Comparison of ENCODE assay signal across 8 cellular contexts in the genomic region with DNA sequence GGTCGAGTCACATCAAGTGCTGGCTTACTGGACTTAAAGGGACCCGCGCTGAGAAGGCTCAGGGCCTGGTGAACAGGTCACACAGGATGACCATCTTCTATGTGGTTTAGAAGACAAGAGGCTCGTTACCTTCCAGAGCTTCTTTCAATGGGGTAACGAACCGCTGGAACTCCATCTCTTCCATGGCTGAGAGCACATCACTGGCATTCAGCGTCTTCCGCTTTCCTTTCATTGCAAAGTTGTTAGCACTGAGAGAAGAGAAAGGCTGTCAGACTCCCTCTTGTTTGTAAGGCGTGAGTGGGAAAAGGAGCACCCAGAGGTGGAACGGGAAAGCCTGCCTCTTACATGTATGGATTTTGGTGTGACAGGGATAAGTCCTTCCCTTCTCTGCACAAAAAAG. TPM values are rescaled to one million over a fixed set of nuclear protein-coding genes. Genes with fewer than 3 reads are reported as not detected.
DNase-seq lines count a peak whose midpoint lies in the region; ATAC-seq, FAIRE-seq and TF ChIP-seq lines count a peak whose summit lies in the region.

No MANE protein-coding gene starts in this region.

- no peak overlapping the region for H2BK15ac ChIP-seq in mesenchymal stem cell (ENCODE audit: low read depth, poor library complexity, severe bottlenecking)

- H2BK120ac ChIP-seq in mesenchymal stem cell (ENCODE audit: low read depth, low read length): no peak overlapping the region

- ATAC-seq in left cardiac atrium (no peak), body of pancreas (no peak), aorta (ENCODE audit: low FRiP score) (no peak), GM18907 (IDR thresholded peaks at IDR 0.05; ENCODE audit: unreplicated experiment) (no peak)

- H3K4me3 ChIP-seq in left ventricle myocardium inferior: peak overlapping the region; percentile 94
- H3K4me3 ChIP-seq in body of pancreas: peak overlapping the region; percentile 53 to 71
- H3K4me3 ChIP-seq in mesenchymal stem cell (ENCODE audit: insufficient read depth in 1 of 2, low read depth in 1 of 2, low read length in 2 of 2): peak overlapping the region; percentile 69 to 98
- peak overlapping the region; percentile 19 to 43 for H3K4me3 ChIP-seq in aorta (ENCODE audit: low read length in 2 of 2)

- H3K27ac ChIP-seq in left ventricle myocardium inferior (replicated peaks): peak overlapping the region; percentile 96
- peak overlapping the region in 3 of 4 donors; percentile 93 to 98 (median 95) for H3K27ac ChIP-seq in body of pancreas
- peak overlapping the region; percentile 100 for H3K27ac ChIP-seq in mesenchymal stem cell (ENCODE audit: low read length, poor library complexity, severe bottlenecking)
- H3K27ac ChIP-seq in aorta (ENCODE audit: low read depth in 1 of 2, low read length in 2 of 2): peak overlapping the region in 1 of 2 donors; percentile 72

- peaks cover 12% of the 10 kb centered on the region for H3K79me1 ChIP-seq in mesenchymal stem cell (replicated peaks; ENCODE audit: low read length, poor library complexity, severe bottlenecking)

- no peak overlapping the region for H2BK5ac ChIP-seq in mesenchymal stem cell (ENCODE audit: low read depth, low read length, poor library complexity, severe bottlenecking)

- H3K4ac ChIP-seq in mesenchymal stem cell (ENCODE audit: low read depth in 1 of 2, low read length in 2 of 2): no peak overlapping the region

- H3K9ac ChIP-seq in mesenchymal stem cell (ENCODE audit: low read length): peak overlapping the region; percentile 99

- no peak overlapping the region for H2BK12ac ChIP-seq in mesenchymal stem cell (ENCODE audit: low read length in 2 of 2)

- H4K8ac ChIP-seq in mesenchymal stem cell (ENCODE audit: low read length): no peak overlapping the region

- H3K9me3 ChIP-seq in left ventricle myocardium inferior (replicated peaks) (no peaks in the 10 kb centered on the region), body of pancreas (no peaks in the 10 kb centered on the region), mesenchymal stem cell (ENCODE audit: control insufficient read depth, low read length) (no peaks in the 10 kb centered on the region), aorta (ENCODE audit: control insufficient read depth, low read length) (no peaks in the 10 kb centered on the region)

- no peak overlapping the region for H2AK5ac ChIP-seq in mesenchymal stem cell (ENCODE audit: low read length, severe bottlenecking)

- no peak for TF ChIP-seq POLR2A in body of pancreas (IDR thresholded peaks at IDR 0.05)

- 28 to 29% methylated on average over 10 of the region's 10 CpGs for WGBS in body of pancreas, 2 donors
- 65% methylated on average over 10 of the region's 10 CpGs for WGBS in mesenchymal stem cell
- 43 to 47% methylated on average over 10 of the region's 10 CpGs for WGBS in aorta, 2 donors

- H3K4me2 ChIP-seq in mesenchymal stem cell (ENCODE audit: low read length, poor library complexity, severe bottlenecking): peak overlapping the region; percentile 87

- no peaks in the 10 kb centered on the region for H3K27me3 ChIP-seq in left ventricle myocardium inferior (ENCODE audit: low read depth)
- no peaks in the 10 kb centered on the region for H3K27me3 ChIP-seq in body of pancreas
- H3K27me3 ChIP-seq in mesenchymal stem cell (ENCODE audit: control insufficient read depth in 1 of 2, insufficient read depth in 1 of 2, low read length in 2 of 2): no peaks in the 10 kb centered on the region
- H3K27me3 ChIP-seq in aorta (ENCODE audit: control insufficient read depth in 1 of 2, insufficient read depth in 2 of 2, low read length in 1 of 2): no peaks in the 10 kb centered on the region

- peaks cover 38% of the 10 kb centered on the region for H3K4me1 ChIP-seq in left ventricle myocardium inferior
- peaks cover 23% of the 10 kb centered on the region for H3K4me1 ChIP-seq in body of pancreas
- peaks cover 7% of the 10 kb centered on the region for H3K4me1 ChIP-seq in mesenchymal stem cell (ENCODE audit: control insufficient read depth, insufficient read depth, low read depth, low read length)
- H3K4me1 ChIP-seq in aorta (ENCODE audit: control insufficient read depth in 1 of 2, insufficient read depth in 2 of 2, low read length in 2 of 2): no peaks in the 10 kb centered on the region

- TF ChIP-seq CTCF in left ventricle myocardium inferior (IDR thresholded peaks at IDR 0.05; ENCODE audit: borderline replicate concordance) (no peak), body of pancreas (IDR thresholded peaks at IDR 0.05) (no peak)

- no peak for FAIRE-seq in RCC 7860 (lab: Jason Lieb, UNC)

- no peak overlapping the region for H3K23ac ChIP-seq in mesenchymal stem cell (ENCODE audit: low read length in 2 of 2)

- intact Hi-C loops in left ventricle myocardium inferior (cut with micrococcal nuclease): no loop called here
- intact Hi-C loops in left cardiac atrium (cut with DNase I): loop anchor here in 1 of 2 donors (10.0 kb wide), 1 partner anchor 135 kb away; a partner anchor contains a TSS
- intact Hi-C loops in body of pancreas (cut with DNase I): loop anchor here (5.0 kb wide), 2 partner anchors 37 to 97 kb away; no protein-coding TSS in a partner anchor
- intact Hi-C loops in aorta (cut with DNase I): loop anchor here in 1 of 2 donors (10.0 kb wide), 1 partner anchor 135 kb away; a partner anchor contains a TSS

- H3K14ac ChIP-seq in mesenchymal stem cell (ENCODE audit: low read length in 2 of 2): no peak overlapping the region

- H3K36me3 ChIP-seq in left ventricle myocardium inferior (peaks cover 19% of the 10 kb centered on the region), body of pancreas (replicated peaks in 1 of 2; ENCODE audit: insufficient read depth in 1 of 2, low read depth in 2 of 2) (no peaks in the 10 kb centered on the region), mesenchymal stem cell (ENCODE audit: control insufficient read depth in 1 of 2, insufficient read depth in 2 of 2, low read depth in 1 of 2, low read length in 2 of 2) (peaks cover 11 to 20% of the 10 kb centered on the region in 2 experiments), aorta (ENCODE audit: control insufficient read depth in 1 of 2, insufficient read depth in 2 of 2, low read length in 1 of 2) (no peaks in the 10 kb centered on the region)

- DNase-seq in left ventricle myocardium inferior (no peak), left cardiac atrium (no peak), body of pancreas (no peak), mesenchymal stem cell (no peak), aorta (peak in 1 of 2 donors; percentile 48), AML-193 (lab: John Stamatoyannopoulos, UW) (no peak), RCC 7860 (ENCODE audit: low spot score) (no peak)

- no peak overlapping the region for H4K91ac ChIP-seq in mesenchymal stem cell (ENCODE audit: low read length)

- H2AFZ ChIP-seq in mesenchymal stem cell (ENCODE audit: low read depth, low read length): peak overlapping the region; percentile 49

- no peak overlapping the region for H3K18ac ChIP-seq in mesenchymal stem cell (ENCODE audit: low read depth in 1 of 2, low read length in 2 of 2)

RNA-seq across cellular contexts. Expression of a gene that starts 1.0 kb away (rescaled TPM):
- total RNA-seq in left ventricle myocardium inferior (22.5 TPM), left cardiac atrium (10 to 100 TPM; 21.9 to 22.9 TPM), body of pancreas (10 to 100 TPM; 13.8 to 17.6 TPM), aorta (10 to 100 TPM; 23.1 to 25.2 TPM)
- polyA plus RNA-seq in mesenchymal stem cell (2013, experiment 1 of 2): 36.6 TPM
- 36.2 TPM for polyA plus RNA-seq in mesenchymal stem cell (2013, experiment 2 of 2)
- 10 to 100 TPM; 26.1 to 35.2 TPM for polyA plus RNA-seq in aorta

RNA-seq across cellular contexts. Expression of a gene that starts 1.1 kb away (rescaled TPM):
- 0.14 TPM for total RNA-seq in left ventricle myocardium inferior
- total RNA-seq in left cardiac atrium: under 1 TPM; 0.21 to 0.29 TPM
- total RNA-seq in body of pancreas: 1 to 10 TPM in 1 of 2 donors, not detected in 1; 1.6 TPM
- polyA plus RNA-seq in mesenchymal stem cell (2013, experiment 1 of 2): 1.0 TPM
- polyA plus RNA-seq in mesenchymal stem cell (2013, experiment 2 of 2): 1.2 TPM
- total RNA-seq in aorta: under 1 TPM in 1 of 2 donors, not detected in 1; 0.18 TPM
- not detected for polyA plus RNA-seq in aorta

RNA-seq across cellular contexts. Expression of a gene that starts 8.4 kb away (rescaled TPM):
- total RNA-seq in left ventricle myocardium inferior (75.6 TPM), left cardiac atrium (10 to 100 TPM; 32.8 to 39.1 TPM), body of pancreas (10 to 100 TPM; 42.5 to 44.1 TPM), aorta (10 to 100 TPM; 26.3 to 40.8 TPM)
- polyA plus RNA-seq in mesenchymal stem cell (2013, experiment 1 of 2): 24.0 TPM
- 22.8 TPM for polyA plus RNA-seq in mesenchymal stem cell (2013, experiment 2 of 2)
- 10 to 100 TPM; 42.9 to 54.6 TPM for polyA plus RNA-seq in aorta

RNA-seq across cellular contexts. Expression of a gene that starts 32.7 kb away (rescaled TPM):
- total RNA-seq in left ventricle myocardium inferior: 8.9 TPM
- 10 to 100 TPM in 1 of 2 donors, 1 to 10 TPM in 1; 8.7 to 18.8 TPM for total RNA-seq in left cardiac atrium
- 10 to 100 TPM; 38.9 to 51.9 TPM for total RNA-seq in body of pancreas
- 8.9 TPM for polyA plus RNA-seq in mesenchymal stem cell (2013, experiment 1 of 2)
- polyA plus RNA-seq in mesenchymal stem cell (2013, experiment 2 of 2): 8.8 TPM
- total RNA-seq in aorta: 10 to 100 TPM in 1 of 2 donors, 1 to 10 TPM in 1; 8.2 to 13.5 TPM
- 10 to 100 TPM; 21.7 to 23.7 TPM for polyA plus RNA-seq in aorta

RNA-seq across cellular contexts. Expression of a gene that starts 54.0 kb away (rescaled TPM):
- total RNA-seq in left ventricle myocardium inferior: 187 TPM
- 100 to 1,000 TPM; 124 to 131 TPM for total RNA-seq in left cardiac atrium
- total RNA-seq in body of pancreas: 10 to 100 TPM; 25.7 to 96.9 TPM
- polyA plus RNA-seq in mesenchymal stem cell (2013, experiment 1 of 2): 41.4 TPM
- polyA plus RNA-seq in mesenchymal stem cell (2013, experiment 2 of 2): 42.1 TPM
- 100 to 1,000 TPM; 157 to 161 TPM for total RNA-seq in aorta
- 100 to 1,000 TPM in 1 of 2 donors, 10 to 100 TPM in 1; 74.3 to 142 TPM for polyA plus RNA-seq in aorta

Comparison
In these comparisons a context has a peak if more than half of its experiments do, and no peak if none do; other contexts are left out.
1. H3K4me3 ChIP-seq: peak in every context shown above with its lines; median percentile 94 in left ventricle myocardium inferior; 84 in mesenchymal stem cell; 62 in body of pancreas; 31 in aorta.